In genomic region chr9:110110154-110110553, GRCh38 we compare ENCODE assay signal across 12 cellular contexts.
DNase-seq lines count a peak whose midpoint lies in the region; ATAC-seq and TF ChIP-seq lines count a peak whose summit lies in the region.
"Had no signal": no experiment of that assay in that cellular context is flagged by ENCODE, and none has a peak within 500 bp of the region (broad histone marks: within the 10 kb centered on the region; RNA-seq: fewer than 3 reads in every experiment).

No MANE protein-coding gene starts in this region.

- peaks cover 59 to 95% (median 65%) of the 10 kb centered on the region in 3 donors for H3K4me1 Mint-ChIP-seq in naive B cell
- H3K4me1 Mint-ChIP-seq: T-cell had no signal

- peaks cover 0 to 6% of the 10 kb centered on the region in 2 donors for H3K36me3 Mint-ChIP-seq in naive B cell

- no peak for TF ChIP-seq POLR2A in suprapubic skin (IDR thresholded peaks at IDR 0.05)

- no peaks in the 10 kb centered on the region for H3K9me3 Mint-ChIP-seq in naive B cell
- H3K9me3 Mint-ChIP-seq: T-cell had no signal

- in situ Hi-C loops in G401 (cut with HindIII; ENCODE audit: low sequenced_read_pairs), result no loop called here

- H3K27me3 Mint-ChIP-seq in naive B cell, result no peaks in the 10 kb centered on the region
- H3K27me3 Mint-ChIP-seq: T-cell had no signal

- H3K27ac Mint-ChIP-seq in naive B cell, result peak overlapping the region in 4 of 6 donors; percentile 29 to 81 (median 80)
- H3K27ac Mint-ChIP-seq: T-cell had no signal

- no peaks in the 10 kb centered on the region for H3K36me3 ChIP-seq in suprapubic skin

- DNase-seq in naive B cell (peak; percentile 35), suprapubic skin (ENCODE audit: low spot score in 2 of 2) (no peak), nucleus accumbens (lab: John Stamatoyannopoulos, UW) (no peak), G401 (ENCODE audit: low spot score) (no peak)
- DNase-seq in effector CD4-positive, alpha-beta T cell, result no peak
- DNase-seq: anterior cingulate cortex, NCI-H526, retina, T-cell had no signal

- H3K27ac ChIP-seq in suprapubic skin, result no peak overlapping the region

- WGBS in suprapubic skin, result 73% methylated on average over 2 of the region's 2 CpGs

- no peak overlapping the region for H3K4me3 ChIP-seq in suprapubic skin

- H3K9me3 ChIP-seq in suprapubic skin, result no peaks in the 10 kb centered on the region

- peak overlapping the region in 7 of 8 donors; percentile 23 to 82 (median 63) for H3K4me3 Mint-ChIP-seq in naive B cell
- H3K4me3 Mint-ChIP-seq: T-cell had no signal

- TF ChIP-seq EP300 in suprapubic skin (IDR thresholded peaks at IDR 0.05), result no peak

- ATAC-seq in GM18909 (IDR thresholded peaks at IDR 0.05; ENCODE audit: poor library complexity, unreplicated experiment) (peak; percentile 92), GM21737 (IDR thresholded peaks at IDR 0.05; ENCODE audit: unreplicated experiment) (peak; percentile 79), HG03439 (IDR thresholded peaks at IDR 0.05; ENCODE audit: unreplicated experiment) (peak; percentile 61), naive B cell (ENCODE audit: low read depth in 2 of 2) (peak; percentile 83 to 84)
- ATAC-seq: T-cell had no signal

- TF ChIP-seq CTCF in suprapubic skin (IDR thresholded peaks at IDR 0.05), result no peak

- H3K4me1 ChIP-seq in suprapubic skin, result peaks cover 8% of the 10 kb centered on the region

- no peaks in the 10 kb centered on the region for H3K27me3 ChIP-seq in suprapubic skin
